9 cellular contexts compared by ENCODE assay signal in the genomic region with DNA sequence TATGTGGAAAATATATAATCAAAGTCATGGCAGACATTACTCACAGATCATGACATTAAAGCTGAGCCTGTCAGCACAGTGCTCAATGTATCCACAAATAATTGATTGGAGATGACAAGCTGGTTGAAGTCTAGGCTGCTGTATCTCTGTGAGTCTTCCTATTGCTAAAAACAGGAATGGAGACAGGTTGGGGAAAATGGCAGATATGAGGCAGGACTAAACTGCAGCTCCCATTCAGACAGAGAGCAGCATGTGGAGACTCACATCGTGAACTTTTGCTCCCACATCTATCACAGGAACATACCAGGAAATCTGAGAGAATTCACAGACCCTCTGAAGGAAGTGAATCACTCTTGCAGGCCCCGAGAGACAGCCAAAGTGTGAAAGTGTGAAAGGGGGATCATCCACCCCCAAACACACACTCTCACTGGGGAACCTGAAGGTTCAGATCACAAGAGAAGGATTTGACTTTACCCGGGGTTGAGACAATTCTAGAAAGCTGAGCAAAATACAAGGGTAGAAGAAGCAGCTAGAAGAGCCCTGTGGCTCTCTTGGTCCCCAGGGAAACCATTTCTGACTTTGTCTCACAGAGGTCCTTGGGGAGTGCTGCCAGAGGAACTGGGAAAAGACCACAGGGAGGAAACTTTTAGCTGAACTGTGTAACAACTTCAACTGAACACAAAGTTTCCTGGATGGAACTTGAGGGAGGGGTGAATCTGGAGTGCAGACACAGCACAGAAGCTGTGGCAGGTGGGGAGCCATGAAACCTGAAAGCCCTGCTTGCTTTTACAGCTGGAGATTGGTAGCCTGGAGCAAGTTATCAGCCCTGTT.
DNase-seq lines count a peak whose midpoint lies in the region; ATAC-seq lines count a peak whose summit lies in the region.
"Had no signal": no experiment of that assay in that cellular context is flagged by ENCODE, and none has a peak within 500 bp of the region (broad histone marks: within the 10 kb centered on the region; RNA-seq: fewer than 3 reads in every experiment).

No MANE protein-coding gene starts in this region.

- peaks cover 7% of the 10 kb centered on the region for H3K4me1 Mint-ChIP-seq in activated CD8-positive, alpha-beta memory T cell treated with anti-CD3 and anti-CD28 coated beads, Interleukin-2, amount 10 ng/mL, durations not matched to agents 7 days and 5 days
- H3K4me1 Mint-ChIP-seq in stimulated activated memory B cell treated with anti-CD40 and anti-IgM and Interleukin-4, amounts not matched to agents 10 μg/mL and 1 μg/mL and 100 μg/mL, for 72 hours, result peaks cover 47% of the 10 kb centered on the region

- CTCF ChIA-PET in activated CD8-positive, alpha-beta memory T cell treated with anti-CD3 and anti-CD28 coated beads, Interleukin-2, amount 10 ng/mL, durations not matched to agents 7 days and 5 days (lab: Charles Lee), result no interaction called here

- H3K36me3 Mint-ChIP-seq in activated CD8-positive, alpha-beta memory T cell treated with anti-CD3 and anti-CD28 coated beads, Interleukin-2, amount 10 ng/mL, durations not matched to agents 7 days and 5 days, result no peaks in the 10 kb centered on the region
- peaks cover 6% of the 10 kb centered on the region for H3K36me3 Mint-ChIP-seq in stimulated activated memory B cell treated with anti-CD40 and anti-IgM and Interleukin-4, amounts not matched to agents 10 μg/mL and 1 μg/mL and 100 μg/mL, for 72 hours

- no peaks in the 10 kb centered on the region for H3K9me3 Mint-ChIP-seq in activated CD8-positive, alpha-beta memory T cell treated with anti-CD3 and anti-CD28 coated beads, Interleukin-2, amount 10 ng/mL, durations not matched to agents 7 days and 5 days (ENCODE audit: low read depth)
- no peaks in the 10 kb centered on the region for H3K9me3 Mint-ChIP-seq in stimulated activated memory B cell treated with anti-CD40 and anti-IgM and Interleukin-4, amounts not matched to agents 10 μg/mL and 1 μg/mL and 100 μg/mL, for 72 hours

- no peak overlapping the region for H3K4me3 Mint-ChIP-seq in activated CD8-positive, alpha-beta memory T cell treated with anti-CD3 and anti-CD28 coated beads, Interleukin-2, amount 10 ng/mL, durations not matched to agents 7 days and 5 days
- peak overlapping the region; percentile 10 for H3K4me3 Mint-ChIP-seq in stimulated activated memory B cell treated with anti-CD40 and anti-IgM and Interleukin-4, amounts not matched to agents 10 μg/mL and 1 μg/mL and 100 μg/mL, for 72 hours

- peaks cover 62% of the 10 kb centered on the region for H3K27me3 Mint-ChIP-seq in activated CD8-positive, alpha-beta memory T cell treated with anti-CD3 and anti-CD28 coated beads, Interleukin-2, amount 10 ng/mL, durations not matched to agents 7 days and 5 days
- H3K27me3 Mint-ChIP-seq in stimulated activated memory B cell treated with anti-CD40 and anti-IgM and Interleukin-4, amounts not matched to agents 10 μg/mL and 1 μg/mL and 100 μg/mL, for 72 hours, result no peaks in the 10 kb centered on the region

- H3K27ac Mint-ChIP-seq in activated CD8-positive, alpha-beta memory T cell treated with anti-CD3 and anti-CD28 coated beads, Interleukin-2, amount 10 ng/mL, durations not matched to agents 7 days and 5 days, result no peak overlapping the region
- H3K27ac Mint-ChIP-seq in stimulated activated memory B cell treated with anti-CD40 and anti-IgM and Interleukin-4, amounts not matched to agents 10 μg/mL and 1 μg/mL and 100 μg/mL, for 72 hours, result peak overlapping the region; percentile 73

- intact Hi-C loops in sciatic nerve (cut with DNase I), result no loop called here

- no peak for DNase-seq in activated CD8-positive, alpha-beta memory T cell treated with anti-CD3 and anti-CD28 coated beads, Interleukin-2, amount 10 ng/mL, durations not matched to agents 7 days and 5 days
- DNase-seq in activated CD8-positive, alpha-beta memory T cell treated with anti-CD3 and anti-CD28 coated beads, Interleukin-2, amount 50 U/mL, for 48 hours, result no peak
- DNase-seq in HT1080 (ENCODE audit: low read depth) (peak; percentile 21), sciatic nerve (ENCODE audit: low spot score) (no peak), SW480 (ENCODE audit: low spot score) (no peak), AG08395 (ENCODE audit: low spot score) (no peak)
- DNase-seq: NCI-H2029 treated with DMSO at 0.1 percent for 48 hours had no signal

- ATAC-seq in activated CD8-positive, alpha-beta memory T cell treated with anti-CD3 and anti-CD28 coated beads, Interleukin-2, amount 10 ng/mL, durations not matched to agents 7 days and 5 days, result peak; percentile 12
- peak; percentile 52 for ATAC-seq in HG02642 (IDR thresholded peaks at IDR 0.05; ENCODE audit: poor library complexity, unreplicated experiment)
- peak; percentile 69 for ATAC-seq in stimulated activated memory B cell treated with anti-CD40 and anti-IgM and Interleukin-4, amounts not matched to agents 10 μg/mL and 1 μg/mL and 100 μg/mL, for 72 hours
- no peak for ATAC-seq in sciatic nerve
